32 cellular contexts compared by ENCODE assay signal in genomic region chr1:172132836-172133235, GRCh38.
"Had no signal": no experiment of that assay in that cellular context is flagged by ENCODE, and none has a peak within 500 bp of the region (broad histone marks: within the 10 kb centered on the region; RNA-seq: fewer than 3 reads in every experiment).

No MANE protein-coding gene starts in this region.

- H3K4me3 ChIP-seq: ascending aorta, breast epithelium, cardiac muscle cell, colonic mucosa, esophagus squamous epithelium, gastrocnemius medialis, heart left ventricle had no signal

- H3K27me3 Mint-ChIP-seq: activated B cell treated with CpG ODN at 0.5 μM for 24 hours; activated CD8-positive, alpha-beta T cell treated with anti-CD3 and anti-CD28 coated beads for 36 hours; activated naive CD4-positive, alpha-beta T cell treated with anti-CD3 and anti-CD28 coated beads, Interleukin-2, amount 10 ng/mL, durations not matched to agents 7 days and 5 days; activated naive CD8-positive, alpha-beta T cell treated with anti-CD3 and anti-CD28 coated beads, Interleukin-2, amount 10 ng/mL, durations not matched to agents 7 days and 5 days; brain; T-helper 17 cell had no signal

- H3K36me3 ChIP-seq: ascending aorta, breast epithelium, cardiac muscle cell, colonic mucosa, esophagus squamous epithelium, gastrocnemius medialis, heart left ventricle, WERI-Rb-1 had no signal

- H3K4me3 Mint-ChIP-seq: activated B cell treated with CpG ODN at 0.5 μM for 24 hours; activated CD8-positive, alpha-beta T cell treated with anti-CD3 and anti-CD28 coated beads for 36 hours; activated naive CD4-positive, alpha-beta T cell treated with anti-CD3 and anti-CD28 coated beads, Interleukin-2, amount 10 ng/mL, durations not matched to agents 7 days and 5 days; activated naive CD8-positive, alpha-beta T cell treated with anti-CD3 and anti-CD28 coated beads, Interleukin-2, amount 10 ng/mL, durations not matched to agents 7 days and 5 days; activated T-cell treated with anti-CD3 and anti-CD28 coated beads, Interleukin-2, amount 50 U/mL, for 4 hours; activated T-helper 1 cell treated with anti-CD3 and anti-CD28 coated beads, Interleukin-12 subunit alpha, Interleukin-12 subunit beta, Interleukin-2, Interleukin-4 antibody, amounts not matched to agents 30 ng/mL and 10 ng/mL and 1 ng/mL, durations not matched to agents 14 hours and 24 hours and 36 hours; brain; T-helper 17 cell; T-helper 2 cell treated with Interferon-gamma antibody and Interleukin-4, amounts not matched to agents 5 μg/mL and 100 μg/mL, for 36 hours had no signal

- H3K27ac ChIP-seq: ascending aorta, breast epithelium, cardiac muscle cell, colonic mucosa, epithelial cell of prostate, esophagus squamous epithelium, foreskin keratinocyte, gastrocnemius medialis, heart left ventricle, WERI-Rb-1 had no signal

- H3K9me3 Mint-ChIP-seq: activated B cell treated with CpG ODN at 0.5 μM for 24 hours; activated CD8-positive, alpha-beta T cell treated with anti-CD3 and anti-CD28 coated beads for 36 hours; activated T-cell treated with anti-CD3 and anti-CD28 coated beads, Interleukin-2, amount 50 U/mL, for 4 hours; brain had no signal

- H3K27me3 ChIP-seq: ascending aorta, breast epithelium, cardiac muscle cell, colonic mucosa, esophagus squamous epithelium, foreskin keratinocyte, gastrocnemius medialis, heart left ventricle had no signal

- H3K36me3 Mint-ChIP-seq: activated naive CD4-positive, alpha-beta T cell treated with anti-CD3 and anti-CD28 coated beads, Interleukin-2, amount 10 ng/mL, durations not matched to agents 7 days and 5 days; activated naive CD4-positive, alpha-beta T cell treated with anti-CD3 and anti-CD28 coated beads, Interleukin-2, amount 50 U/mL, for 72 hours had no signal

- H3K27ac Mint-ChIP-seq: activated B cell treated with CpG ODN at 0.5 μM for 24 hours; activated CD8-positive, alpha-beta T cell treated with anti-CD3 and anti-CD28 coated beads for 36 hours; activated naive CD4-positive, alpha-beta T cell treated with anti-CD3 and anti-CD28 coated beads, Interleukin-2, amount 10 ng/mL, durations not matched to agents 7 days and 5 days; activated naive CD8-positive, alpha-beta T cell treated with anti-CD3 and anti-CD28 coated beads, Interleukin-2, amount 10 ng/mL, durations not matched to agents 7 days and 5 days; brain; T-helper 17 cell; T-helper 2 cell treated with Interferon-gamma antibody and Interleukin-4, amounts not matched to agents 5 μg/mL and 100 μg/mL, for 36 hours had no signal

- DNase-seq: activated B cell treated with CpG ODN at 0.5 μM for 24 hours; activated CD4-positive, alpha-beta T cell treated with anti-CD3 and anti-CD28 coated beads, Interleukin-2, amount 50 U/mL, for 1 hour; activated CD4-positive, alpha-beta T cell treated with anti-CD3 and anti-CD28 coated beads, Interleukin-2, amount 50 U/mL, for 48 hours; activated CD8-positive, alpha-beta memory T cell treated with anti-CD3 and anti-CD28 coated beads for 24 hours; activated CD8-positive, alpha-beta T cell treated with anti-CD3 and anti-CD28 coated beads for 36 hours; activated gamma-delta T cell; activated naive CD4-positive, alpha-beta T cell; activated naive CD4-positive, alpha-beta T cell treated with anti-CD3 and anti-CD28 coated beads, Interleukin-2, amount 10 ng/mL, durations not matched to agents 7 days and 5 days; activated naive CD8-positive, alpha-beta T cell treated with anti-CD3 and anti-CD28 coated beads, Interleukin-2, amount 10 ng/mL, durations not matched to agents 7 days and 5 days; activated T-cell treated with anti-CD3 and anti-CD28 coated beads, Interleukin-2, amount 50 U/mL, for 4 hours; central memory CD4-positive, alpha-beta T cell; cerebellar nuclear complex; colonic mucosa; effector CD8-positive, alpha-beta T cell; esophagus squamous epithelium; foreskin keratinocyte; gastrocnemius medialis; glutamatergic neuron; heart left ventricle; T-helper 1 cell; T-helper 17 cell; T1000; WERI-Rb-1 had no signal

- H3K9me3 ChIP-seq: ascending aorta, breast epithelium, colonic mucosa, esophagus squamous epithelium, gastrocnemius medialis, heart left ventricle had no signal

- H3K4me1 Mint-ChIP-seq: T-helper 17 cell had no signal

- ATAC-seq: activated CD4-positive, CD25-positive, alpha-beta regulatory T cell treated with anti-CD3 and anti-CD28 coated beads, Interleukin-2, amount 50 U/mL, for 24 hours; activated CD8-positive, alpha-beta T cell treated with anti-CD3 and anti-CD28 coated beads for 36 hours; activated naive CD4-positive, alpha-beta T cell treated with anti-CD3 and anti-CD28 coated beads, Interleukin-2, amount 50 U/mL, for 72 hours; activated T-cell treated with anti-CD3 and anti-CD28 coated beads, Interleukin-2, amount 50 U/mL, for 4 hours; foreskin keratinocyte; gastrocnemius medialis; heart left ventricle; T-helper 17 cell had no signal

- H3K4me1 ChIP-seq: ascending aorta, breast epithelium, colonic mucosa, esophagus squamous epithelium, foreskin keratinocyte, gastrocnemius medialis had no signal
